In genomic region chr10:131652416-131652815, GRCh38 we compare ENCODE assay signal across 2 cellular contexts.
TF ChIP-seq lines count a peak whose summit lies in the region.

No MANE protein-coding gene starts in this region.

TF ChIP-seq in H1, 55 proteins besides CTCF, POLR2A, EP300 and RAD21 (continued from another document):
- no peak for TF ChIP-seq BRCA1 (IDR thresholded peaks at IDR 0.05; ENCODE audit: low read depth, low read length)
- no peak for TF ChIP-seq SAP30 (IDR thresholded peaks at IDR 0.05; ENCODE audit: insufficient read depth, insufficient replicate concordance, low read length)
- no peak for TF ChIP-seq CEBPB (IDR thresholded peaks at IDR 0.05; ENCODE audit: low read depth, low read length)
- no peak for TF ChIP-seq SRF (IDR thresholded peaks at IDR 0.05; ENCODE audit: low read depth, low read length)
- TF ChIP-seq SP4 (IDR thresholded peaks at IDR 0.05; ENCODE audit: low read length), result no peak
- TF ChIP-seq HDAC2 (IDR thresholded peaks at IDR 0.05; ENCODE audit: borderline replicate concordance in 1 of 2, low read depth in 2 of 2, low read length in 2 of 2), result no peak
- TF ChIP-seq SP2 (IDR thresholded peaks at IDR 0.05; ENCODE audit: low read length), result no peak
- no peak for TF ChIP-seq TAF1 (IDR thresholded peaks at IDR 0.05; ENCODE audit: low read depth, low read length)
- TF ChIP-seq SUZ12 (IDR thresholded peaks at IDR 0.05; ENCODE audit: low read length), result no peak
- TF ChIP-seq EZH2 (IDR thresholded peaks at IDR 0.05; ENCODE audit: low read depth, low read length, severe bottlenecking), result no peak
- no peak for TF ChIP-seq RNF2 (IDR thresholded peaks at IDR 0.05; ENCODE audit: borderline replicate concordance, low read depth, low read length, missing control alignments, poor library complexity, severe bottlenecking)
- no peak for TF ChIP-seq BACH1 (IDR thresholded peaks at IDR 0.05; ENCODE audit: low read length)
- TF ChIP-seq FOSL1 (IDR thresholded peaks at IDR 0.05; ENCODE audit: insufficient read depth, low read depth, low read length), result no peak
- no peak for TF ChIP-seq E2F6 (IDR thresholded peaks at IDR 0.05)

TF ChIP-seq in neural cell, 6 proteins besides CTCF, POLR2A, EP300 and RAD21 (continued from another document):
- TF ChIP-seq, protein P1, sequence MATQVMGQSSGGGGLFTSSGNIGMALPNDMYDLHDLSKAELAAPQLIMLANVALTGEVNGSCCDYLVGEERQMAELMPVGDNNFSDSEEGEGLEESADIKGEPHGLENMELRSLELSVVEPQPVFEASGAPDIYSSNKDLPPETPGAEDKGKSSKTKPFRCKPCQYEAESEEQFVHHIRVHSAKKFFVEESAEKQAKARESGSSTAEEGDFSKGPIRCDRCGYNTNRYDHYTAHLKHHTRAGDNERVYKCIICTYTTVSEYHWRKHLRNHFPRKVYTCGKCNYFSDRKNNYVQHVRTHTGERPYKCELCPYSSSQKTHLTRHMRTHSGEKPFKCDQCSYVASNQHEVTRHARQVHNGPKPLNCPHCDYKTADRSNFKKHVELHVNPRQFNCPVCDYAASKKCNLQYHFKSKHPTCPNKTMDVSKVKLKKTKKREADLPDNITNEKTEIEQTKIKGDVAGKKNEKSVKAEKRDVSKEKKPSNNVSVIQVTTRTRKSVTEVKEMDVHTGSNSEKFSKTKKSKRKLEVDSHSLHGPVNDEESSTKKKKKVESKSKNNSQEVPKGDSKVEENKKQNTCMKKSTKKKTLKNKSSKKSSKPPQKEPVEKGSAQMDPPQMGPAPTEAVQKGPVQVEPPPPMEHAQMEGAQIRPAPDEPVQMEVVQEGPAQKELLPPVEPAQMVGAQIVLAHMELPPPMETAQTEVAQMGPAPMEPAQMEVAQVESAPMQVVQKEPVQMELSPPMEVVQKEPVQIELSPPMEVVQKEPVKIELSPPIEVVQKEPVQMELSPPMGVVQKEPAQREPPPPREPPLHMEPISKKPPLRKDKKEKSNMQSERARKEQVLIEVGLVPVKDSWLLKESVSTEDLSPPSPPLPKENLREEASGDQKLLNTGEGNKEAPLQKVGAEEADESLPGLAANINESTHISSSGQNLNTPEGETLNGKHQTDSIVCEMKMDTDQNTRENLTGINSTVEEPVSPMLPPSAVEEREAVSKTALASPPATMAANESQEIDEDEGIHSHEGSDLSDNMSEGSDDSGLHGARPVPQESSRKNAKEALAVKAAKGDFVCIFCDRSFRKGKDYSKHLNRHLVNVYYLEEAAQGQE (IDR thresholded peaks at IDR 0.05; ENCODE audit: borderline replicate concordance), result no peak
- no peak for TF ChIP-seq MXI1 (conservative IDR thresholded peaks at IDR 0.05; ENCODE audit: poor library complexity, severe bottlenecking)
